ENCODE assay signal across 8 cellular contexts in the genomic region with DNA sequence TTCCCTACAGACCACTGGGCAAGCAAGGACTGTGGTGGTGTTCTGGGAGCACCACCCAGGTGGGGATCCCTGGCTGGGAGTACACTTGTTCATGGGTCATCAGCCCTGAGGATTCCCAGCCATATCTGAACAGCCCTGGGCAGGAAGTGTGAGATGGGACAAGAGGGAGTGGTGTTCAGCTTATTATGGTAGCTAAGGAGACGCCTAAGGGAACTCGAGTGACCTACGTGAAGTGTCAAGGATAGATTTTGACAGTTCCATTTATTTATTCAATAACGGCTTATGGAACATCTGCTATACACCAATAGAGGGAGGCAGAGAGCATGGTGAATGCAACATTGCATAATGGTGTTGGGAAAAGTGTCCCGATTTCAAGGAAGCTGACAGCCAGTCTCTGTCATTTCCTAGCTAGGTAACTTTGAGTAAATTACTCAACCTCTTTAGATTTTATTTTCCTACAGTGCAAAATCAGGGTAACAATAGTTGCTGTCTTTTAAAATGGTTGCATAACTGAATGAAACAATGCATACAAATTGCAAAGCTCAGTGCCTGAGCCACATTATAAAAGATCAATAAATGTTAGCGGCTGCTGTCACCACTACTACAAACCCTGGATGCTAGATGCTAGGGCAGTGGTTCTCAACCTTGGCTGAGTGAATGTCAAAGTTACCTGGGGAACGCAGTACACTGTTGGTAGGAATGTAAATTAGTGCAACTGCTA.
DNase-seq lines count a peak whose midpoint lies in the region; ATAC-seq, FAIRE-seq and TF ChIP-seq lines count a peak whose summit lies in the region.

No MANE protein-coding gene starts in this region.

- no peak for FAIRE-seq in H54 (lab: Jason Lieb, UNC)

- ATAC-seq in right cardiac atrium (peak; percentile 80 to 85), GM19463 (IDR thresholded peaks at IDR 0.05; ENCODE audit: unreplicated experiment) (no peak), GM21447 (IDR thresholded peaks at IDR 0.05; ENCODE audit: unreplicated experiment) (no peak)
- ATAC-seq in activated T-cell treated with anti-CD3 and anti-CD28 coated beads, Interleukin-2, amount 50 U/mL, for 72 hours (replicated peaks in 1 of 2) = no peak

- no peaks in the 10 kb centered on the region for H3K4me1 Mint-ChIP-seq in activated T-cell treated with anti-CD3 and anti-CD28 coated beads, Interleukin-2, amount 50 U/mL, for 72 hours (ENCODE audit: low read depth)

- no peak for TF ChIP-seq POLR2A in H54 (IDR thresholded peaks at IDR 0.05; ENCODE audit: low read depth, low read length)
- no peak for TF ChIP-seq POLR2A in transverse colon (IDR thresholded peaks at IDR 0.05)

- intact Hi-C loops in right cardiac atrium (cut with DNase I) = loop anchor here in 2 of 4 donors (2.0 to 5.0 kb wide), 2 partner anchors 533 to 534 kb away; a partner anchor contains a TSS
- intact Hi-C loops in transverse colon (cut with DNase I; ENCODE audit: low total_unique reads) = no loop called here

- H3K4me1 ChIP-seq in right cardiac atrium (ENCODE audit: control insufficient read depth, insufficient read depth, low read length) (peaks cover 3% of the 10 kb centered on the region), transverse colon (no peaks in the 10 kb centered on the region)

- no peaks in the 10 kb centered on the region for H3K27me3 Mint-ChIP-seq in activated T-cell treated with anti-CD3 and anti-CD28 coated beads, Interleukin-2, amount 50 U/mL, for 72 hours (ENCODE audit: low read depth)

- 28% methylated on average over 7 of the region's 7 CpGs for whole genome bisulfite sequencing in right cardiac atrium
- 0 to 23% methylated on average over 1 to 7 of the region's 7 CpGs for WGBS in transverse colon (ENCODE audit: low coverage in 1 of 2), 2 donors

- in situ Hi-C loops in transverse colon (cut with MboI; ENCODE audit: low pct_ligation_motif_present in 1 of 4, low pct_unique_long_range_greater_than_20kb in 1 of 4, low sequenced_read_pairs in 3 of 4) = loop anchor here in 1 of 4 donors (25.0 kb wide), 1 partner anchor 539 kb away; a partner anchor contains a TSS

- H3K9me3 Mint-ChIP-seq in activated T-cell treated with anti-CD3 and anti-CD28 coated beads, Interleukin-2, amount 50 U/mL, for 72 hours = peaks cover 1 to 2% of the 10 kb centered on the region in 2 donors

- H3K27me3 ChIP-seq in right cardiac atrium (ENCODE audit: control insufficient read depth, insufficient read depth) = no peaks in the 10 kb centered on the region
- no peaks in the 10 kb centered on the region for H3K27me3 ChIP-seq in transverse colon

- no peak overlapping the region for H3K4me3 Mint-ChIP-seq in activated T-cell treated with anti-CD3 and anti-CD28 coated beads, Interleukin-2, amount 50 U/mL, for 72 hours

- no peaks in the 10 kb centered on the region for H3K36me3 ChIP-seq in transverse colon

- no peak for TF ChIP-seq EP300 in transverse colon (IDR thresholded peaks at IDR 0.05; ENCODE audit: low read depth)

- no peaks in the 10 kb centered on the region for H3K36me3 Mint-ChIP-seq in activated T-cell treated with anti-CD3 and anti-CD28 coated beads, Interleukin-2, amount 50 U/mL, for 72 hours (ENCODE audit: insufficient read depth in 2 of 2)

- TF ChIP-seq CTCF in AG09319 (IDR thresholded peaks at IDR 0.05; ENCODE audit: low read depth, low read length) (peak; percentile 74), transverse colon (IDR thresholded peaks at IDR 0.05) (peak; percentile 56 to 73 (median 69))

- H3K9me3 ChIP-seq in right cardiac atrium (ENCODE audit: control insufficient read depth, low read length) = no peaks in the 10 kb centered on the region
- no peaks in the 10 kb centered on the region for H3K9me3 ChIP-seq in transverse colon

- H3K27ac Mint-ChIP-seq in activated T-cell treated with anti-CD3 and anti-CD28 coated beads, Interleukin-2, amount 50 U/mL, for 72 hours = no peak overlapping the region

- no peak overlapping the region for H3K27ac ChIP-seq in right cardiac atrium (ENCODE audit: low read length)
- no peak overlapping the region for H3K27ac ChIP-seq in transverse colon

- DNase-seq in AG09319 (ENCODE audit: extremely low read depth, low read depth) = no peak
- DNase-seq in H54 (ENCODE audit: insufficient read length, low spot score) = peak; percentile 5
- DNase-seq in SW480 (ENCODE audit: low spot score) = peak; percentile 36
- no peak for DNase-seq in right cardiac atrium
- DNase-seq in transverse colon = no peak
- no peak for DNase-seq in activated T-cell treated with anti-CD3 and anti-CD28 coated beads, Interleukin-2, amount 50 U/mL, for 72 hours

- H3K4me3 ChIP-seq in right cardiac atrium (ENCODE audit: low read length) = no peak overlapping the region
- H3K4me3 ChIP-seq in transverse colon = no peak overlapping the region

Comparison
In these comparisons a context has a peak if more than half of its experiments do, and no peak if none do; other contexts are left out.
1. DNase-seq: peak in H54 (single experiment) and SW480 (single experiment); none in AG09319 (single experiment), right cardiac atrium (0 of 3), transverse colon (single experiment) and activated T-cell treated with anti-CD3 and anti-CD28 coated beads, Interleukin-2, amount 50 U/mL, for 72 hours (0 of 2).
2. ATAC-seq: peak in right cardiac atrium (2 of 2); none in GM19463 (single experiment), GM21447 (single experiment) and activated T-cell treated with anti-CD3 and anti-CD28 coated beads, Interleukin-2, amount 50 U/mL, for 72 hours (0 of 2).